In genomic region chr3:139797724-139798343, GRCh38 we compare ENCODE assay signal across 9 cellular contexts.
DNase-seq lines count a peak whose midpoint lies in the region; ATAC-seq and TF ChIP-seq lines count a peak whose summit lies in the region.
"Had no signal": no experiment of that assay in that cellular context is flagged by ENCODE, and none has a peak within 500 bp of the region (broad histone marks: within the 10 kb centered on the region; RNA-seq: fewer than 3 reads in every experiment).

No MANE protein-coding gene starts in this region.

- intact Hi-C loops in CD8-positive, alpha-beta T cell (cut with DNase I, micrococcal nuclease) = no loop called here

- POLR2A ChIA-PET in CD8-positive, alpha-beta T cell (lab: Charles Lee) = no interaction called here

- no peak for ATAC-seq in CD8-positive, alpha-beta T cell
- no peak for ATAC-seq in HG02852 (IDR thresholded peaks at IDR 0.05; ENCODE audit: unreplicated experiment)

- H3K4me3 ChIP-seq in fibroblast of villous mesenchyme (ENCODE audit: low read depth, low read length) = no peak overlapping the region
- H3K4me3 ChIP-seq in CD8-positive, alpha-beta T cell (ENCODE audit: low read depth, low read length) = no peak overlapping the region

- H3K4me1 Mint-ChIP-seq in CD8-positive, alpha-beta T cell (ENCODE audit: low read depth) = no peaks in the 10 kb centered on the region

- H3K9me3 ChIP-seq in CD8-positive, alpha-beta T cell (ENCODE audit: low read length) = no peaks in the 10 kb centered on the region

- H3K36me3 ChIP-seq in CD8-positive, alpha-beta T cell (ENCODE audit: insufficient read depth, low read length) = no peaks in the 10 kb centered on the region

- no peak overlapping the region for H3K27ac Mint-ChIP-seq in CD8-positive, alpha-beta T cell

- H3K9me3 Mint-ChIP-seq in CD8-positive, alpha-beta T cell = peaks cover 5% of the 10 kb centered on the region

- no peaks in the 10 kb centered on the region for H3K27me3 Mint-ChIP-seq in CD8-positive, alpha-beta T cell (ENCODE audit: low read depth)

- H3K36me3 Mint-ChIP-seq in CD8-positive, alpha-beta T cell = no peaks in the 10 kb centered on the region

- no peak overlapping the region for H3K27ac ChIP-seq in CD8-positive, alpha-beta T cell (ENCODE audit: low read depth, low read length)

- no peaks in the 10 kb centered on the region for H3K27me3 ChIP-seq in CD8-positive, alpha-beta T cell (ENCODE audit: insufficient read depth, low read length)

- peak; percentile 13 for DNase-seq in stimulated activated CD4-positive, alpha-beta T cell treated with anti-CD3 and anti-CD28 coated beads, Interleukin-15, amount 100 ng/mL, for 24 hours
- DNase-seq in stimulated activated CD4-positive, alpha-beta T cell treated with anti-CD3 and anti-CD28 coated beads, Interleukin-4, amount 100 ng/mL, for 1 hour = no peak
- DNase-seq in T1000 (lab: John Stamatoyannopoulos, UW) (peak; percentile 41), fibroblast of villous mesenchyme (ENCODE audit: low read depth) (peak; percentile 57), hippocampal formation (lab: John Stamatoyannopoulos, UW) (no peak), NCI-H69 (lab: John Stamatoyannopoulos, UW) (no peak)
- no peak for DNase-seq in CD8-positive, alpha-beta T cell
- DNase-seq: NCI-H2081 had no signal

- no peak overlapping the region for H3K4me3 Mint-ChIP-seq in CD8-positive, alpha-beta T cell

- CTCF ChIA-PET in CD8-positive, alpha-beta T cell (lab: Charles Lee) = no interaction called here

- TF ChIP-seq CTCF in fibroblast of villous mesenchyme (IDR thresholded peaks at IDR 0.05; ENCODE audit: insufficient read depth, low read depth, low read length) = no peak
- TF ChIP-seq CTCF in CD8-positive, alpha-beta T cell (IDR thresholded peaks at IDR 0.05) = no peak

- H3K4me1 ChIP-seq in CD8-positive, alpha-beta T cell (ENCODE audit: insufficient read depth, low read length) = no peaks in the 10 kb centered on the region

Comparison
In these comparisons a context has a peak if more than half of its experiments do, and no peak if none do; other contexts are left out.
1. DNase-seq: peak in stimulated activated CD4-positive, alpha-beta T cell treated with anti-CD3 and anti-CD28 coated beads, Interleukin-15, amount 100 ng/mL, for 24 hours (single experiment), T1000 (single experiment) and fibroblast of villous mesenchyme (single experiment); none in stimulated activated CD4-positive, alpha-beta T cell treated with anti-CD3 and anti-CD28 coated beads, Interleukin-4, amount 100 ng/mL, for 1 hour (single experiment), CD8-positive, alpha-beta T cell (0 of 7), hippocampal formation (0 of 2) and NCI-H69 (single experiment).